Comparison of ENCODE assay signal across 26 cellular contexts in the genomic region with DNA sequence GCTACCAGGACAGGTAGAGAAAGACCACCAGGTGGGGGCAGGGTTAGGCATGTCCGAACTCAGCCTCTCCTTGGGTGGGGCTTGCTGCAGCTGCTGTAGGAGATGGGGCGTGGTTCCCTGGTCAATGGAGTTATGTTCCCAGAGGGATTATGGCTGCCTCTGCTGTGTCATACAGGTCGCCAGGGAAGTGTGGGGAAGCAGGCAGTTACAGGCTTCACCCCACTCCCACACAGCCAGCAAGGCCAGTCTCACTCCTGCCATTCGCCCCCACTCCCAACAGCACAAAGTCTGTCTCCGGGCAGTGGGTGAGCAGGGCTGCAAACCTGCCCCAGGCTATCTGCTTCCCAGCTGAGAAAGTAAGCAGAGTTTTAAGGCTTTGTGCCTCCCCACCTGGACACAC. TPM values are rescaled to one million over a fixed set of nuclear protein-coding genes. Genes with fewer than 3 reads are reported as not detected.
DNase-seq lines count a peak whose midpoint lies in the region; ATAC-seq and TF ChIP-seq lines count a peak whose summit lies in the region.
"Had no signal": no experiment of that assay in that cellular context is flagged by ENCODE, and none has a peak within 500 bp of the region (broad histone marks: within the 10 kb centered on the region; RNA-seq: fewer than 3 reads in every experiment).

No MANE protein-coding gene starts in this region.

- H4K20me1 ChIP-seq in mammary epithelial cell (ENCODE audit: insufficient read depth, low read length): no peaks in the 10 kb centered on the region

- TF ChIP-seq CTCF in mammary epithelial cell (conservative IDR thresholded peaks at IDR 0.05 in 1 of 2, IDR thresholded peaks at IDR 0.05 in 1 of 2; ENCODE audit: extremely low read depth in 1 of 2, insufficient read depth in 1 of 2, low read depth in 1 of 2, low read length in 2 of 2) (no peak), breast epithelium (IDR thresholded peaks at IDR 0.05) (no peak), RWPE1 (conservative IDR thresholded peaks at IDR 0.05; ENCODE audit: low read depth) (no peak), glutamatergic neuron (IDR thresholded peaks at IDR 0.05; ENCODE audit: partially characterized antibody, unreplicated experiment) (no peak)

- POLR2A ChIA-PET in RWPE1 (lab: Yijun Ruan, JAX; ENCODE audit: low non-redundant PET): interaction anchor here (0.6 kb wide), 1 partner anchor 27 kb away, joined by 3 read pairs; no protein-coding TSS in a partner anchor
- POLR2A ChIA-PET in activated CD4-positive, alpha-beta memory T cell treated with anti-CD3 and anti-CD28 coated beads for 36 hours (lab: Charles Lee): no interaction called here

- H3K9me3 Mint-ChIP-seq in glutamatergic neuron (ENCODE audit: unreplicated experiment): peaks cover 6% of the 10 kb centered on the region
- peaks cover 8% of the 10 kb centered on the region for H3K9me3 Mint-ChIP-seq in activated CD4-positive, alpha-beta memory T cell treated with anti-CD3 and anti-CD28 coated beads for 36 hours
- H3K9me3 Mint-ChIP-seq: activated CD4-positive, alpha-beta memory T cell treated with anti-CD3 and anti-CD28 coated beads, Interleukin-2, amount 10 ng/mL, durations not matched to agents 7 days and 5 days; activated naive CD4-positive, alpha-beta T cell treated with anti-CD3 and anti-CD28 coated beads, Interleukin-2, amount 50 U/mL, for 24 hours had no signal

- H3K4me1 ChIP-seq in mammary epithelial cell (ENCODE audit: insufficient read depth, low read length): no peaks in the 10 kb centered on the region
- no peaks in the 10 kb centered on the region for H3K4me1 ChIP-seq in breast epithelium
- H3K4me1 ChIP-seq: colonic mucosa, lower lobe of right lung, parathyroid adenoma had no signal

- no peaks in the 10 kb centered on the region for H3K79me2 ChIP-seq in mammary epithelial cell (ENCODE audit: insufficient read depth, low read length)
- H3K79me2 ChIP-seq: hepatocyte, parathyroid adenoma had no signal

- H3K27ac ChIP-seq in mammary epithelial cell (ENCODE audit: insufficient read depth, low read depth, low read length) (no peak overlapping the region), breast epithelium (no peak overlapping the region), RWPE1 (peak overlapping the region; percentile 45)
- H3K27ac ChIP-seq: colonic mucosa, hepatocyte, lower lobe of right lung, parathyroid adenoma had no signal

- TF ChIP-seq POLR2A in breast epithelium (IDR thresholded peaks at IDR 0.05): no peak

- H2AFZ ChIP-seq in mammary epithelial cell (ENCODE audit: low read depth, low read length): peak overlapping the region; percentile 78
- H2AFZ ChIP-seq: hepatocyte, parathyroid adenoma had no signal

- H3K4me3 ChIP-seq in mammary epithelial cell (replicated peaks in 1 of 3; ENCODE audit: insufficient read depth in 1 of 3, low read depth in 2 of 3, low read length in 3 of 3) (no peak overlapping the region), breast epithelium (no peak overlapping the region)
- H3K4me3 ChIP-seq: colonic mucosa, HAP-1, hepatocyte, lower lobe of right lung had no signal

- H3K27me3 Mint-ChIP-seq in glutamatergic neuron (ENCODE audit: unreplicated experiment): peaks cover 7% of the 10 kb centered on the region
- peaks cover 37% of the 10 kb centered on the region for H3K27me3 Mint-ChIP-seq in activated CD4-positive, alpha-beta memory T cell treated with anti-CD3 and anti-CD28 coated beads for 36 hours

- CTCF ChIA-PET in mammary epithelial cell (lab: Charles Lee; ENCODE audit: low non-redundant PET): no interaction called here
- CTCF ChIA-PET in RWPE1 (lab: Yijun Ruan, JAX): no interaction called here
- CTCF ChIA-PET in activated CD4-positive, alpha-beta memory T cell treated with anti-CD3 and anti-CD28 coated beads for 36 hours (lab: Charles Lee): no interaction called here

- no peak overlapping the region for H3K27ac Mint-ChIP-seq in glutamatergic neuron (ENCODE audit: unreplicated experiment)
- no peak overlapping the region for H3K27ac Mint-ChIP-seq in activated CD4-positive, alpha-beta memory T cell treated with anti-CD3 and anti-CD28 coated beads for 36 hours
- H3K27ac Mint-ChIP-seq: activated CD4-positive, alpha-beta memory T cell treated with anti-CD3 and anti-CD28 coated beads, Interleukin-2, amount 10 ng/mL, durations not matched to agents 7 days and 5 days; activated naive CD4-positive, alpha-beta T cell treated with anti-CD3 and anti-CD28 coated beads, Interleukin-2, amount 50 U/mL, for 24 hours; CD4-positive, CD25-positive, alpha-beta regulatory T cell had no signal

- no peak overlapping the region for H3K4me2 ChIP-seq in mammary epithelial cell (ENCODE audit: insufficient read depth, low read depth, low read length)
- H3K4me2 ChIP-seq: hepatocyte had no signal

- no peak for DNase-seq in mammary epithelial cell
- DNase-seq in breast epithelium (ENCODE audit: low spot score in 2 of 2): no peak
- no peak for DNase-seq in RWPE1 (ENCODE audit: low spot score)
- DNase-seq in left colon: no peak
- DNase-seq in ureter (ENCODE audit: low spot score): peak; percentile 30
- no peak for DNase-seq in glutamatergic neuron
- DNase-seq in activated CD4-positive, alpha-beta memory T cell treated with anti-CD3 and anti-CD28 coated beads for 36 hours: no peak
- DNase-seq: ACHN; activated CD4-positive, alpha-beta memory T cell treated with anti-CD3 and anti-CD28 coated beads, Interleukin-2, amount 10 ng/mL, durations not matched to agents 7 days and 5 days; activated T-cell treated with anti-CD3 and anti-CD28 coated beads, Interleukin-2, amount 50 U/mL, for 48 hours; CD4-positive, CD25-positive, alpha-beta regulatory T cell; colonic mucosa; KBM-7; lower lobe of right lung; naive B cell; NCI-H1048; NCI-H2107; NCI-H524 treated with DMSO at 0.1 percent for 48 hours; SHP77 treated with DMSO at 0.1 percent for 48 hours; stimulated activated CD4-positive, alpha-beta T cell treated with anti-CD3 and anti-CD28 coated beads, Interleukin-4, amount 100 ng/mL, for 24 hours; T-helper 1 cell had no signal

- ATAC-seq in left colon: peak; percentile 72
- no peak for ATAC-seq in HG02642 (IDR thresholded peaks at IDR 0.05; ENCODE audit: poor library complexity, unreplicated experiment)
- ATAC-seq: lower lobe of right lung had no signal

- H3K4me1 Mint-ChIP-seq in glutamatergic neuron (ENCODE audit: low read depth, unreplicated experiment): peaks cover 7% of the 10 kb centered on the region
- no peaks in the 10 kb centered on the region for H3K4me1 Mint-ChIP-seq in activated CD4-positive, alpha-beta memory T cell treated with anti-CD3 and anti-CD28 coated beads for 36 hours (ENCODE audit: low read depth)
- H3K4me1 Mint-ChIP-seq: activated CD4-positive, alpha-beta memory T cell treated with anti-CD3 and anti-CD28 coated beads, Interleukin-2, amount 10 ng/mL, durations not matched to agents 7 days and 5 days; activated naive CD4-positive, alpha-beta T cell treated with anti-CD3 and anti-CD28 coated beads, Interleukin-2, amount 50 U/mL, for 24 hours; CD4-positive, CD25-positive, alpha-beta regulatory T cell had no signal

- peaks cover 11% of the 10 kb centered on the region for H3K36me3 Mint-ChIP-seq in glutamatergic neuron (ENCODE audit: unreplicated experiment)
- no peaks in the 10 kb centered on the region for H3K36me3 Mint-ChIP-seq in activated CD4-positive, alpha-beta memory T cell treated with anti-CD3 and anti-CD28 coated beads for 36 hours
- H3K36me3 Mint-ChIP-seq: activated naive CD4-positive, alpha-beta T cell treated with anti-CD3 and anti-CD28 coated beads, Interleukin-2, amount 50 U/mL, for 24 hours; CD4-positive, CD25-positive, alpha-beta regulatory T cell; naive B cell had no signal

- no TSS peak for BruUV-seq in mammary epithelial cell (replicated peaks; lab: Mats Ljungman, UMichigan)

- in situ Hi-C loops in mammary epithelial cell (cut with MboI; ENCODE audit: low sequenced_read_pairs in 2 of 2): no loop called here

- H3K27me3 ChIP-seq in mammary epithelial cell (ENCODE audit: insufficient read depth, low read length) (no peaks in the 10 kb centered on the region), breast epithelium (peaks cover 0 to 55% of the 10 kb centered on the region in 2 donors)
- H3K27me3 ChIP-seq: colonic mucosa had no signal

- intact Hi-C loops in mammary epithelial cell (cut with micrococcal nuclease): no loop called here
- intact Hi-C loops in breast epithelium (cut with DNase I; ENCODE audit: low total_unique reads): no loop called here
- intact Hi-C loops in left colon (cut with DNase I, micrococcal nuclease): no loop called here
- intact Hi-C loops in activated CD4-positive, alpha-beta memory T cell treated with anti-CD3 and anti-CD28 coated beads for 36 hours (cut with micrococcal nuclease): no loop called here

- H3K36me3 ChIP-seq in mammary epithelial cell (ENCODE audit: insufficient read depth, low read length) (no peaks in the 10 kb centered on the region), breast epithelium (no peaks in the 10 kb centered on the region)
- H3K36me3 ChIP-seq: colonic mucosa, HAP-1, lower lobe of right lung had no signal

- no peak overlapping the region for H3K9ac ChIP-seq in mammary epithelial cell (ENCODE audit: insufficient read depth, low read length)
- H3K9ac ChIP-seq: parathyroid adenoma had no signal

- H3K9me3 ChIP-seq in mammary epithelial cell (replicated peaks; ENCODE audit: insufficient read depth, low read length): no peaks in the 10 kb centered on the region
- H3K9me3 ChIP-seq in breast epithelium: no peaks in the 10 kb centered on the region
- H3K9me3 ChIP-seq: colonic mucosa, HAP-1, lower lobe of right lung had no signal

- WGBS in mammary epithelial cell (ENCODE audit: low coverage, missing lambda C conversion rate): 29% methylated on average over 5 of the region's 5 CpGs

- H3K4me3 Mint-ChIP-seq in glutamatergic neuron (ENCODE audit: unreplicated experiment): no peak overlapping the region
- no peak overlapping the region for H3K4me3 Mint-ChIP-seq in activated CD4-positive, alpha-beta memory T cell treated with anti-CD3 and anti-CD28 coated beads for 36 hours
- H3K4me3 Mint-ChIP-seq: activated CD4-positive, alpha-beta memory T cell treated with anti-CD3 and anti-CD28 coated beads, Interleukin-2, amount 10 ng/mL, durations not matched to agents 7 days and 5 days; activated naive CD4-positive, alpha-beta T cell treated with anti-CD3 and anti-CD28 coated beads, Interleukin-2, amount 50 U/mL, for 24 hours; CD4-positive, CD25-positive, alpha-beta regulatory T cell had no signal

- dilution Hi-C loops in mammary epithelial cell (cut with HindIII; ENCODE audit: low sequenced_read_pairs): no loop called here

RNA-seq across cellular contexts. Expression of a gene that starts 20.0 kb away (rescaled TPM):
- total RNA-seq in mammary epithelial cell: 10 to 100 TPM in 1 of 2 donors, 1 to 10 TPM in 1; 3.5 to 13.4 TPM
- 5.6 TPM for polyA plus RNA-seq in mammary epithelial cell
- 8.2 TPM for polyA minus RNA-seq in mammary epithelial cell
- 10 to 100 TPM in 1 of 3 donors, 1 to 10 TPM in 2; 1.9 to 10.5 (median 4.3) TPM for total RNA-seq in breast epithelium
- 1 to 10 TPM; 4.1 to 8.2 TPM for total RNA-seq in left colon
- total RNA-seq in ureter: 10.9 TPM
- total RNA-seq in glutamatergic neuron (ENCODE audit: unreplicated experiment): 43.9 TPM
- 10 to 100 TPM; 21.6 to 22.5 TPM for total RNA-seq in activated CD4-positive, alpha-beta memory T cell treated with anti-CD3 and anti-CD28 coated beads for 36 hours
